1 cellular context compared by ENCODE assay signal in the genomic region with DNA sequence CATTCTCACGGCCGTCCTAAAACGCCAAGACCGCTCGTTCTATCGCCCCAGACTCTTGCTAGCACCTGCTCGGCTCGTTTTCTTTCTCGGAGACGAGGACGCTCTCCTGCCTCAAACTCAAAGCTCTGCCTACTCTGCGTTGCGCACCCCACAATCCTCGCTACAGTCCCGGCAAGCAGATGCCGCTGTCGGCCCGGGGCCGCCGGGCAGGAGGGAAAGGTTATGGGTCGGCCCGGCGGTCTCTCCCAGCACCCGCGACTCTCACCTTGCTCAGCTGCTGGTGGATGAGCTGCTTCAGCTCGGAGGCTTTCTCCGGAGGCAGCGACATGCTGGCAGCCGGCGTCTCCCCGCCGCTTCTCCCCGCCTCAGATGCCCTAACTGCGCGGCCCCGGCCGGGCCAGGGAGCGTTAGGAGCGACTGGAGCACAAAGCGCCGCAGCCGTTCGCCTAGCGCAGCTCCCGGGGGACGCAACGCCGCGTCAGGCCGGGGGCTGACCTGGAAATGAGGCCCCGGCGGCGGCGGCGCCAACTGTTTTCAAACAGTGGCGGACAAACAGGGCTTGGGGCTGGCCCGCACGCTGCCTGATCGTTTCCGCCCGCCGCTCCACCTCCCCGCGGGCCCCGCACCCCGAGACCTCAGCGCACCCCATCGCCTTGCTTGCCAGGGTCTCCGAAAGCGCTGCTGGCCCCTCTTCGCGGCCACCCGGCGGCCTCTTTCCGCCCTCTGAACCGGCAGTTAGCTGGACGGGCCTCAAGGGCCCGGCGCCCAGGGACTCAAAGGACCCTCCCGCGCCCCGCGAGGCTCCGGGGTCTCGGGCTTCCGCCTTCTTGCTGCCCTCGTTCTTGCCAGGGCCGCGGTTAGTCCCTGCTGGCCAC.
TF ChIP-seq lines count a peak whose summit lies in the region.

A gene with protein sequence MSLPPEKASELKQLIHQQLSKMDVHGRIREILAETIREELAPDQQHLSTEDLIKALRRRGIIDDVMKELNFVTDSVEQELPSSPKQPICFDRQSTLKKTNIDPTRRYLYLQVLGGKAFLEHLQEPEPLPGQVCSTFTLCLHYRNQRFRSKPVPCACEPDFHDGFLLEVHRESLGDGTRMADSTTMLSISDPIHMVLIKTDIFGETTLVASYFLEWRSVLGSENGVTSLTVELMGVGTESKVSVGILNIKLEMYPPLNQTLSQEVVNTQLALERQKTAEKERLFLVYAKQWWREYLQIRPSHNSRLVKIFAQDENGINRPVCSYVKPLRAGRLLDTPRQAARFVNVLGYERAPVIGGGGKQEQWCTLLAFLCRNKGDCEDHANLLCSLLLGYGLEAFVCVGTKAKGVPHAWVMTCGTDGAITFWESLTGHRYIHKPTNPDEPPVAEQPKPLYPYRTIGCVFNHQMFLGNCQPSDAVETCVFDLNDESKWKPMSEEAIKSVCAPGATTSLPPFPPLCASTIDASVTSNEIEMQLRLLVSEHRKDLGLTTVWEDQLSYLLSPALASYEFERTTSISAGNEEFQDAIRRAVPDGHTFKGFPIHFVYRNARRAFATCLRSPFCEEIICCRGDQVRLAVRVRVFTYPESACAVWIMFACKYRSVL (minus strand): TSS at position 503 of the 875 bp plus-strand sequence. CDS start 175 bp downstream, at position 328.
TSS of gene PSMG2 (plus strand) at position 822 of the 875 bp plus-strand sequence. CDS start 66 bp downstream, outside the sequence.

TF ChIP-seq in HepG2, 621 proteins besides CTCF, POLR2A, EP300 and RAD21 (continued from another document and continues in another):
- TF ChIP-seq ZNF607 (CRISPR knock-in tag; IDR thresholded peaks at IDR 0.05; ENCODE audit: borderline replicate concordance) = peak; percentile 3; the same call in 1 of the 2 replicates
- TF ChIP-seq KLF6 (CRISPR knock-in tag; IDR thresholded peaks at IDR 0.05) = peak; percentile 17; the same call in 1 of the 2 replicates
- TF ChIP-seq FOXA3 (CRISPR knock-in tag; IDR thresholded peaks at IDR 0.05) = peak; percentile 51
- peak; percentile 78 for TF ChIP-seq CSRNP1 (CRISPR knock-in tag; IDR thresholded peaks at IDR 0.05)
- TF ChIP-seq MAF1 (CRISPR knock-in tag; IDR thresholded peaks at IDR 0.05; ENCODE audit: borderline replicate concordance) = peak; percentile 74
- no peak for TF ChIP-seq NR0B2 (CRISPR knock-in tag; IDR thresholded peaks at IDR 0.05)
- TF ChIP-seq, protein P1, sequence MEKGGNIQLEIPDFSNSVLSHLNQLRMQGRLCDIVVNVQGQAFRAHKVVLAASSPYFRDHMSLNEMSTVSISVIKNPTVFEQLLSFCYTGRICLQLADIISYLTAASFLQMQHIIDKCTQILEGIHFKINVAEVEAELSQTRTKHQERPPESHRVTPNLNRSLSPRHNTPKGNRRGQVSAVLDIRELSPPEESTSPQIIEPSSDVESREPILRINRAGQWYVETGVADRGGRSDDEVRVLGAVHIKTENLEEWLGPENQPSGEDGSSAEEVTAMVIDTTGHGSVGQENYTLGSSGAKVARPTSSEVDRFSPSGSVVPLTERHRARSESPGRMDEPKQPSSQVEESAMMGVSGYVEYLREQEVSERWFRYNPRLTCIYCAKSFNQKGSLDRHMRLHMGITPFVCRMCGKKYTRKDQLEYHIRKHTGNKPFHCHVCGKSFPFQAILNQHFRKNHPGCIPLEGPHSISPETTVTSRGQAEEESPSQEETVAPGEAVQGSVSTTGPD (CRISPR knock-in tag; IDR thresholded peaks at IDR 0.05) = 0 out of 2 replicates have a peak, but pooled peaks have one; percentile 56
- TF ChIP-seq HMGXB4 (CRISPR knock-in tag; IDR thresholded peaks at IDR 0.05; ENCODE audit: borderline replicate concordance in 1 of 2, low read depth in 1 of 2) = peak; percentile 21 to 88
- peak; percentile 48; the same call in 1 of the 2 replicates for TF ChIP-seq GATAD2A (CRISPR knock-in tag; IDR thresholded peaks at IDR 0.05)
- peak; percentile 44 for TF ChIP-seq TFE3 (CRISPR knock-in tag; IDR thresholded peaks at IDR 0.05)
- 0 out of 2 replicates have a peak, but pooled peaks have one; percentile 60 for TF ChIP-seq CCDC6 (CRISPR knock-in tag; IDR thresholded peaks at IDR 0.05)
- TF ChIP-seq POGZ (CRISPR knock-in tag; IDR thresholded peaks at IDR 0.05) = peak; percentile 72
- peak; percentile 50; the same call in 1 of the 2 replicates for TF ChIP-seq PHF21A (CRISPR knock-in tag; IDR thresholded peaks at IDR 0.05)
- TF ChIP-seq MAFG (CRISPR knock-in tag; IDR thresholded peaks at IDR 0.05) = no peak
- no peak for TF ChIP-seq ZNF850 (CRISPR knock-in tag; conservative IDR thresholded peaks at IDR 0.05)
- peak; percentile 76; the same call in 1 of the 2 replicates for TF ChIP-seq ZNF558 (CRISPR knock-in tag; IDR thresholded peaks at IDR 0.05; ENCODE audit: borderline replicate concordance)
- no peak for TF ChIP-seq NPAS2 (CRISPR knock-in tag; IDR thresholded peaks at IDR 0.05; ENCODE audit: borderline replicate concordance)
- TF ChIP-seq ISL2 (CRISPR knock-in tag; IDR thresholded peaks at IDR 0.05) = peak; percentile 81
- TF ChIP-seq TBX2 (CRISPR knock-in tag; IDR thresholded peaks at IDR 0.05; ENCODE audit: borderline replicate concordance) = peak; percentile 63
- TF ChIP-seq ZNF431 (CRISPR knock-in tag; IDR thresholded peaks at IDR 0.05; ENCODE audit: borderline replicate concordance, low read depth) = peak; percentile 72; the same call in 1 of the 2 replicates
- no peak for TF ChIP-seq HNF4G (IDR thresholded peaks at IDR 0.05; ENCODE audit: borderline replicate concordance, low read depth, low read length)
- peak; percentile 55; the same call in 1 of the 2 replicates for TF ChIP-seq HNF4G (CRISPR knock-in tag; IDR thresholded peaks at IDR 0.05; ENCODE audit: borderline replicate concordance, low read depth)
- TF ChIP-seq, protein P2, sequence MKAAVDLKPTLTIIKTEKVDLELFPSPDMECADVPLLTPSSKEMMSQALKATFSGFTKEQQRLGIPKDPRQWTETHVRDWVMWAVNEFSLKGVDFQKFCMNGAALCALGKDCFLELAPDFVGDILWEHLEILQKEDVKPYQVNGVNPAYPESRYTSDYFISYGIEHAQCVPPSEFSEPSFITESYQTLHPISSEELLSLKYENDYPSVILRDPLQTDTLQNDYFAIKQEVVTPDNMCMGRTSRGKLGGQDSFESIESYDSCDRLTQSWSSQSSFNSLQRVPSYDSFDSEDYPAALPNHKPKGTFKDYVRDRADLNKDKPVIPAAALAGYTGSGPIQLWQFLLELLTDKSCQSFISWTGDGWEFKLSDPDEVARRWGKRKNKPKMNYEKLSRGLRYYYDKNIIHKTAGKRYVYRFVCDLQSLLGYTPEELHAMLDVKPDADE (CRISPR knock-in tag; IDR thresholded peaks at IDR 0.05) = no peak
- TF ChIP-seq TAF1 (CRISPR knock-in tag; IDR thresholded peaks at IDR 0.05) = peak; percentile 95
- TF ChIP-seq, protein P3, sequence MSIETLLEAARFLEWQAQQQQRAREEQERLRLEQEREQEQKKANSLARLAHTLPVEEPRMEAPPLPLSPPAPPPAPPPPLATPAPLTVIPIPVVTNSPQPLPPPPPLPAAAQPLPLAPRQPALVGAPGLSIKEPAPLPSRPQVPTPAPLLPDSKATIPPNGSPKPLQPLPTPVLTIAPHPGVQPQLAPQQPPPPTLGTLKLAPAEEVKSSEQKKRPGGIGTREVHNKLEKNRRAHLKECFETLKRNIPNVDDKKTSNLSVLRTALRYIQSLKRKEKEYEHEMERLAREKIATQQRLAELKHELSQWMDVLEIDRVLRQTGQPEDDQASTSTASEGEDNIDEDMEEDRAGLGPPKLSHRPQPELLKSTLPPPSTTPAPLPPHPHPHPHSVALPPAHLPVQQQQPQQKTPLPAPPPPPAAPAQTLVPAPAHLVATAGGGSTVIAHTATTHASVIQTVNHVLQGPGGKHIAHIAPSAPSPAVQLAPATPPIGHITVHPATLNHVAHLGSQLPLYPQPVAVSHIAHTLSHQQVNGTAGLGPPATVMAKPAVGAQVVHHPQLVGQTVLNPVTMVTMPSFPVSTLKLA (IDR thresholded peaks at IDR 0.05) = peak; percentile 32; the same call in 1 of the 2 replicates
- TF ChIP-seq TFDP2 (CRISPR knock-in tag; IDR thresholded peaks at IDR 0.05) = peak; percentile 97
- TF ChIP-seq ZNF205 (CRISPR knock-in tag; IDR thresholded peaks at IDR 0.05) = no peak; the same call in 1 of the 2 replicates
- 0 out of 2 replicates have a peak, but pooled peaks have one; percentile 22 for TF ChIP-seq ZBTB14 (CRISPR knock-in tag; IDR thresholded peaks at IDR 0.05)
- TF ChIP-seq ZNF576 (CRISPR knock-in tag; IDR thresholded peaks at IDR 0.05) = 0 out of 2 replicates have a peak, but pooled peaks have one; percentile 67
